14 cellular contexts compared by ENCODE assay signal in genomic region chr7:156651472-156651871, GRCh38.
DNase-seq lines count a peak whose midpoint lies in the region; TF ChIP-seq lines count a peak whose summit lies in the region.
"Had no signal": no experiment of that assay in that cellular context is flagged by ENCODE, and none has a peak within 500 bp of the region (broad histone marks: within the 10 kb centered on the region; RNA-seq: fewer than 3 reads in every experiment).

No MANE protein-coding gene starts in this region.

- TF ChIP-seq CTCF in AG04449 (IDR thresholded peaks at IDR 0.05; ENCODE audit: insufficient read depth, low read length, missing control alignments): no peak
- no peak for TF ChIP-seq CTCF in nephron progenitor cell (IDR thresholded peaks at IDR 0.05)

- no peaks in the 10 kb centered on the region for H3K9me3 ChIP-seq in adipocyte (ENCODE audit: control insufficient read depth, low read length)
- H3K9me3 ChIP-seq: BE2C, Caco-2 had no signal

- H3K4me3 ChIP-seq in AG04449 (ENCODE audit: low read depth, low read length) (no peak overlapping the region), adipocyte (ENCODE audit: low read length) (no peak overlapping the region)
- H3K4me3 ChIP-seq: GM12878, HAP-1 had no signal

- no peak overlapping the region for H3K27ac Mint-ChIP-seq in nephron progenitor cell
- H3K27ac Mint-ChIP-seq: HFFc6 had no signal

- peaks cover 16% of the 10 kb centered on the region for H3K9me3 Mint-ChIP-seq in nephron progenitor cell
- H3K9me3 Mint-ChIP-seq: HFFc6 had no signal

- no peak overlapping the region for H3K4me3 Mint-ChIP-seq in nephron progenitor cell
- H3K4me3 Mint-ChIP-seq: CD4-positive, alpha-beta memory T cell; HFFc6 had no signal

- no peaks in the 10 kb centered on the region for H3K27me3 ChIP-seq in adipocyte (replicated peaks; ENCODE audit: control insufficient read depth, insufficient read depth, low read length)
- H3K27me3 ChIP-seq: BE2C had no signal

- CTCF ChIA-PET in AG04449 (lab: Yijun Ruan, JAX): interaction anchor here (1.6 kb wide), 1 partner anchor 174 kb away, joined by 3 read pairs; no protein-coding TSS in a partner anchor

- no peak overlapping the region for H3K9ac ChIP-seq in adipocyte (ENCODE audit: low read length)
- H3K9ac ChIP-seq: KMS-11 had no signal

- H3K27me3 Mint-ChIP-seq in nephron progenitor cell (ENCODE audit: low read depth, poor library complexity): peaks cover 9% of the 10 kb centered on the region

- DNase-seq in AG04449 (ENCODE audit: low read depth, low spot score): peak; percentile 9
- DNase-seq in GM03348 (ENCODE audit: low spot score): peak; percentile 17
- peak; percentile 16 for DNase-seq in adipocyte (ENCODE audit: low read depth)
- peak; percentile 12 for DNase-seq in fibroblast of peridontal ligament (ENCODE audit: extremely low read depth)
- DNase-seq in COLO668 (lab: John Stamatoyannopoulos, UW; ENCODE audit: unreplicated experiment): no peak
- DNase-seq in nephron progenitor cell: no peak
- no peak for DNase-seq in NCI-H446 treated with DMSO at 0.1 percent for 48 hours (lab: John Stamatoyannopoulos, UW)
- DNase-seq: BE2C; Caco-2; CD4-positive, alpha-beta memory T cell; HFFc6 had no signal

- peaks cover 20% of the 10 kb centered on the region for H3K4me1 Mint-ChIP-seq in nephron progenitor cell
- H3K4me1 Mint-ChIP-seq: CD4-positive, alpha-beta memory T cell had no signal

- POLR2A ChIA-PET in AG04449 (lab: Yijun Ruan, JAX): no interaction called here

- no peaks in the 10 kb centered on the region for H3K36me3 ChIP-seq in adipocyte (ENCODE audit: control insufficient read depth, insufficient read depth, low read length, severe bottlenecking)
- H3K36me3 ChIP-seq: BE2C, HAP-1 had no signal

- peaks cover 20% of the 10 kb centered on the region for H3K36me3 Mint-ChIP-seq in nephron progenitor cell (ENCODE audit: low read depth)
- H3K36me3 Mint-ChIP-seq: CD4-positive, alpha-beta memory T cell had no signal

- H3K4me1 ChIP-seq in adipocyte (ENCODE audit: control insufficient read depth, insufficient read depth, low read length): no peaks in the 10 kb centered on the region
- H3K4me1 ChIP-seq: BE2C, HAP-1 had no signal

Comparison
In these comparisons a context has a peak if more than half of its experiments do, and no peak if none do; other contexts are left out.
1. DNase-seq: peak in AG04449 (single experiment), GM03348 (single experiment), adipocyte (single experiment) and fibroblast of peridontal ligament (single experiment); none in COLO668 (single experiment), nephron progenitor cell (single experiment) and NCI-H446 treated with DMSO at 0.1 percent for 48 hours (single experiment).